9 cellular contexts compared by ENCODE assay signal in genomic region chr1:94884101-94884875, GRCh38. TPM values are rescaled to one million over a fixed set of nuclear protein-coding genes. Genes with fewer than 3 reads are reported as not detected.
DNase-seq lines count a peak whose midpoint lies in the region; FAIRE-seq and TF ChIP-seq lines count a peak whose summit lies in the region.
"Had no signal": no experiment of that assay in that cellular context is flagged by ENCODE, and none has a peak within 500 bp of the region (broad histone marks: within the 10 kb centered on the region; RNA-seq: fewer than 3 reads in every experiment).

No MANE protein-coding gene starts in this region.

- no peaks in the 10 kb centered on the region for H3K27me3 ChIP-seq in bronchial epithelial cell (ENCODE audit: control insufficient read depth, insufficient read depth, low read length)

- TF ChIP-seq CTCF in bronchial epithelial cell (IDR thresholded peaks at IDR 0.05; ENCODE audit: insufficient read depth, low read length, severe bottlenecking), result no peak
- TF ChIP-seq CTCF in type B pancreatic cell (conservative IDR thresholded peaks at IDR 0.05), result no peak

- H3K27ac Mint-ChIP-seq in T-helper 2 cell treated with Interferon-gamma antibody and Interleukin-4, amounts not matched to agents 5 μg/mL and 100 μg/mL, for 36 hours, result peak overlapping the region; percentile 46
- H3K27ac Mint-ChIP-seq in type B pancreatic cell, result peak overlapping the region; percentile 90
- no peak overlapping the region for H3K27ac Mint-ChIP-seq in activated naive CD8-positive, alpha-beta T cell treated with anti-CD3 and anti-CD28 coated beads for 36 hours

- peaks cover 2% of the 10 kb centered on the region for H3K27me3 Mint-ChIP-seq in T-helper 2 cell treated with Interferon-gamma antibody and Interleukin-4, amounts not matched to agents 5 μg/mL and 100 μg/mL, for 36 hours (ENCODE audit: low read depth)
- H3K27me3 Mint-ChIP-seq in type B pancreatic cell, result no peaks in the 10 kb centered on the region
- H3K27me3 Mint-ChIP-seq in activated naive CD8-positive, alpha-beta T cell treated with anti-CD3 and anti-CD28 coated beads for 36 hours, result no peaks in the 10 kb centered on the region

- no peak for DNase-seq in T-helper 2 cell treated with Interferon-gamma antibody and Interleukin-4, amounts not matched to agents 5 μg/mL and 100 μg/mL, for 36 hours (ENCODE audit: low spot score)
- DNase-seq in T-helper 2 cell (no peak), bronchial epithelial cell (ENCODE audit: low read depth) (peak; percentile 47), kidney tubule cell (ENCODE audit: low spot score) (peak; percentile 75), type B pancreatic cell (ENCODE audit: extremely low spot score, unreplicated experiment) (peak; percentile 77), ACHN (no peak), RKO (ENCODE audit: low spot score) (no peak)
- DNase-seq in activated naive CD8-positive, alpha-beta T cell treated with anti-CD3 and anti-CD28 coated beads for 36 hours, result no peak
- DNase-seq: Kasumi-1 had no signal

- no peaks in the 10 kb centered on the region for H3K36me3 Mint-ChIP-seq in T-helper 2 cell treated with Interferon-gamma antibody and Interleukin-4, amounts not matched to agents 5 μg/mL and 100 μg/mL, for 36 hours (ENCODE audit: low read depth)
- no peaks in the 10 kb centered on the region for H3K36me3 Mint-ChIP-seq in type B pancreatic cell
- H3K36me3 Mint-ChIP-seq in activated naive CD8-positive, alpha-beta T cell treated with anti-CD3 and anti-CD28 coated beads for 36 hours, result no peaks in the 10 kb centered on the region

- no peaks in the 10 kb centered on the region for H3K9me3 Mint-ChIP-seq in T-helper 2 cell treated with Interferon-gamma antibody and Interleukin-4, amounts not matched to agents 5 μg/mL and 100 μg/mL, for 36 hours
- H3K9me3 Mint-ChIP-seq in type B pancreatic cell, result no peaks in the 10 kb centered on the region
- no peaks in the 10 kb centered on the region for H3K9me3 Mint-ChIP-seq in activated naive CD8-positive, alpha-beta T cell treated with anti-CD3 and anti-CD28 coated beads for 36 hours

- peaks cover 6% of the 10 kb centered on the region for H3K4me1 Mint-ChIP-seq in T-helper 2 cell treated with Interferon-gamma antibody and Interleukin-4, amounts not matched to agents 5 μg/mL and 100 μg/mL, for 36 hours (ENCODE audit: low read depth)
- H3K4me1 Mint-ChIP-seq in type B pancreatic cell (ENCODE audit: unreplicated experiment), result peaks cover 44% of the 10 kb centered on the region
- peaks cover 8% of the 10 kb centered on the region for H3K4me1 Mint-ChIP-seq in activated naive CD8-positive, alpha-beta T cell treated with anti-CD3 and anti-CD28 coated beads for 36 hours

- no peak overlapping the region for H3K4me3 ChIP-seq in bronchial epithelial cell (ENCODE audit: low read depth, low read length)

- in situ Hi-C loops in ACHN (cut with HindIII; ENCODE audit: low pct_ligation_motif_present, low pct_unique_long_range_greater_than_20kb, low sequenced_read_pairs), result no loop called here

- no peak overlapping the region for H3K4me3 Mint-ChIP-seq in T-helper 2 cell treated with Interferon-gamma antibody and Interleukin-4, amounts not matched to agents 5 μg/mL and 100 μg/mL, for 36 hours
- H3K4me3 Mint-ChIP-seq in type B pancreatic cell, result peak overlapping the region; percentile 58
- no peak overlapping the region for H3K4me3 Mint-ChIP-seq in activated naive CD8-positive, alpha-beta T cell treated with anti-CD3 and anti-CD28 coated beads for 36 hours

- no peaks in the 10 kb centered on the region for H3K36me3 ChIP-seq in bronchial epithelial cell (ENCODE audit: control insufficient read depth, insufficient read depth, low read length)

- FAIRE-seq in bronchial epithelial cell (lab: Jason Lieb, UNC), result no peak

RNA-seq across cellular contexts. Expression of gene CNN3, which starts 42.6 kb away (rescaled TPM):
- total RNA-seq in bronchial epithelial cell (33.4 and 55.4 TPM in 2 replicates), type B pancreatic cell (ENCODE audit: low replicate concordance) (152 and 258 TPM in 2 replicates)
- 10 to 100 TPM; 12.9 to 15.2 TPM for total RNA-seq in activated naive CD8-positive, alpha-beta T cell treated with anti-CD3 and anti-CD28 coated beads for 36 hours

Comparison
In these comparisons a context has a peak if more than half of its experiments do, and no peak if none do; other contexts are left out.
1. DNase-seq: peak in bronchial epithelial cell (single experiment), kidney tubule cell (single experiment) and type B pancreatic cell (single experiment); none in T-helper 2 cell treated with Interferon-gamma antibody and Interleukin-4, amounts not matched to agents 5 μg/mL and 100 μg/mL, for 36 hours (single experiment), T-helper 2 cell (0 of 5), ACHN (single experiment), RKO (single experiment) and activated naive CD8-positive, alpha-beta T cell treated with anti-CD3 and anti-CD28 coated beads for 36 hours (single experiment).